1 cellular context compared by ENCODE assay signal in the genomic region with DNA sequence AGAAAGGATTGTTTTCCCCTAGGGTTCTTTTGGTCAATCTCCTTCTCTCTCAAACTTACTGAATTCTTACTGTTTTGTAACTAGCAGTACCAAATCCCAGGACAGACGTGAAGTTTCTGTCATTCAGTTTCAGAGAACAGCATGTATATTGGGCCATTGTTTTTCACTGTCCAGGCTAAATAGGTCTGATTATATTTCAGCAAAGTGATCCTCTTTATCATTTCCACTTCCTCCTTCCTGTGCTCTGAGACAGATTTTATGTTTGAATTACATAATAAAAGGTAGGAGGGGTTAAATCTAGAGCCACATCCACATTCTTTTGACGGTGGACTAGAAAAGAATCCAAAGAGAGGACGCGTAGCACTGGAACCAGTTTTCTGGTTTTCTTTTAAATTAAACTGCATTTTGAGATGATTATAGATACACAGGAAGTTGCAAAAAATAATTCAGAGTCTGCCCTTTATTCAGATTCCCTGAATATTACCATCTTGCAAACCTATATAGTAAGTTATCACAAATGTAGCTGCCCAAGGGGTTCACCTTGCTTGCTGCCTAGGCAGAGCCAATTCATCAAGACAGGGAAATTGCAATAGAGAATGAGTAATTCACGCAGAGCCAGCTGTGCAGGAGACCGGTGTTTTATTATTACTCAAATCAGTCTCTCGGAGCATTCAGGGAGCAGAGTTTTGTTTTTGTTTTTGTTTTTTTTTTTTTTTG.
TF ChIP-seq lines count a peak whose summit lies in the region.

No MANE protein-coding gene starts in this region.

TF ChIP-seq in HEK293, 187 proteins besides CTCF, POLR2A, EP300 and RAD21 (continued from another document):
- TF ChIP-seq, protein P1, sequence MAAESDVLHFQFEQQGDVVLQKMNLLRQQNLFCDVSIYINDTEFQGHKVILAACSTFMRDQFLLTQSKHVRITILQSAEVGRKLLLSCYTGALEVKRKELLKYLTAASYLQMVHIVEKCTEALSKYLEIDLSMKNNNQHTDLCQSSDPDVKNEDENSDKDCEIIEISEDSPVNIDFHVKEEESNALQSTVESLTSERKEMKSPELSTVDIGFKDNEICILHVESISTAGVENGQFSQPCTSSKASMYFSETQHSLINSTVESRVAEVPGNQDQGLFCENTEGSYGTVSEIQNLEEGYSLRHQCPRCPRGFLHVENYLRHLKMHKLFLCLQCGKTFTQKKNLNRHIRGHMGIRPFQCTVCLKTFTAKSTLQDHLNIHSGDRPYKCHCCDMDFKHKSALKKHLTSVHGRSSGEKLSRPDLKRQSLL (tag by site-specific recombination; IDR thresholded peaks at IDR 0.05), result no peak
- TF ChIP-seq ZBTB21 (tag by site-specific recombination; IDR thresholded peaks at IDR 0.05), result no peak
TF ChIP-seq in HEK293: peak in this region for 4.
